ENCODE assay signal across 25 cellular contexts in genomic region chr13:100788540-100788939, GRCh38.
"Had no signal": no experiment of that assay in that cellular context is flagged by ENCODE, and none has a peak within 500 bp of the region (broad histone marks: within the 10 kb centered on the region; RNA-seq: fewer than 3 reads in every experiment).

No MANE protein-coding gene starts in this region.

- H2AFZ ChIP-seq: hepatocyte had no signal

- H3K4me1 Mint-ChIP-seq: naive thymus-derived CD8-positive, alpha-beta T cell; stimulated activated memory B cell treated with anti-CD40 and anti-IgM and Interleukin-4, amounts not matched to agents 10 μg/mL and 1 μg/mL and 100 μg/mL, for 72 hours had no signal

- H3K27ac Mint-ChIP-seq: naive thymus-derived CD8-positive, alpha-beta T cell; progenitor cell of endocrine pancreas; stimulated activated memory B cell treated with anti-CD40 and anti-IgM and Interleukin-4, amounts not matched to agents 10 μg/mL and 1 μg/mL and 100 μg/mL, for 72 hours; stimulated activated naive CD8-positive, alpha-beta T cell treated with anti-CD3 and anti-CD28 coated beads, Interleukin-15, amount 100 ng/mL, for 72 hours had no signal

- H3K79me2 ChIP-seq: hepatocyte had no signal

- ATAC-seq: heart right ventricle; left cardiac atrium; naive thymus-derived CD8-positive, alpha-beta T cell; stimulated activated memory B cell treated with anti-CD40 and anti-IgM and Interleukin-4, amounts not matched to agents 10 μg/mL and 1 μg/mL and 100 μg/mL, for 72 hours; stimulated activated naive CD8-positive, alpha-beta T cell treated with anti-CD3 and anti-CD28 coated beads, Interleukin-15, amount 100 ng/mL, for 72 hours had no signal

- H3K9me3 ChIP-seq: neutrophil, right lobe of liver, transverse colon, vagina had no signal

- H3K36me3 Mint-ChIP-seq: stimulated activated memory B cell treated with anti-CD40 and anti-IgM and Interleukin-4, amounts not matched to agents 10 μg/mL and 1 μg/mL and 100 μg/mL, for 72 hours had no signal

- H3K4me3 Mint-ChIP-seq: naive thymus-derived CD8-positive, alpha-beta T cell; neural crest cell; stimulated activated memory B cell treated with anti-CD40 and anti-IgM and Interleukin-4, amounts not matched to agents 10 μg/mL and 1 μg/mL and 100 μg/mL, for 72 hours; stimulated activated naive CD8-positive, alpha-beta T cell treated with anti-CD3 and anti-CD28 coated beads, Interleukin-15, amount 100 ng/mL, for 72 hours had no signal

- H3K4me2 ChIP-seq: hepatocyte, smooth muscle cell had no signal

- H3K27ac ChIP-seq: heart right ventricle, hepatocyte, left ventricle myocardium inferior, neutrophil, ovary, right atrium auricular region, transverse colon, upper lobe of left lung, vagina had no signal

- DNase-seq: heart right ventricle; kidney glomerular epithelial cell; left cardiac atrium; left ventricle myocardium inferior; naive thymus-derived CD8-positive, alpha-beta T cell; occipital lobe; ovary; right lobe of liver; stimulated activated CD4-positive, alpha-beta T cell treated with anti-CD3 and anti-CD28 coated beads, Interleukin-1b, Interleukin-23, amount 100 ng/mL, for 48 hours; stimulated activated CD4-positive, alpha-beta T cell treated with anti-CD3 and anti-CD28 coated beads, Interleukin-2, amount 100 ng/mL, for 48 hours; stimulated activated CD4-positive, alpha-beta T cell treated with anti-CD3 and anti-CD28 coated beads, Interleukin-4, amount 100 ng/mL, for 4 hours; stimulated activated CD8-positive, alpha-beta memory T cell treated with anti-CD3 and anti-CD28 coated beads, Interleukin-4, amount 100 ng/mL, for 48 hours; stimulated activated naive CD4-positive, alpha-beta T cell treated with Interleukin-2 at 50 U/mL for 16 hours; stimulated activated naive CD8-positive, alpha-beta T cell treated with anti-CD3 and anti-CD28 coated beads, Interleukin-15, amount 100 ng/mL, for 72 hours; transverse colon; upper lobe of left lung had no signal

- H3K4me3 ChIP-seq: heart right ventricle, hepatocyte, left ventricle myocardium inferior, lung, ovary, right atrium auricular region, right lobe of liver, smooth muscle cell, transverse colon, upper lobe of left lung, vagina had no signal

- H3K27me3 Mint-ChIP-seq: progenitor cell of endocrine pancreas had no signal

- H3K36me3 ChIP-seq: heart right ventricle, left ventricle myocardium inferior, neutrophil, ovary, right atrium auricular region, right lobe of liver, transverse colon, upper lobe of left lung, vagina had no signal

- H3K4me1 ChIP-seq: left ventricle myocardium inferior, right atrium auricular region, right lobe of liver, transverse colon, vagina had no signal

- H3K27me3 ChIP-seq: hepatocyte, neutrophil, ovary, right atrium auricular region, right lobe of liver, transverse colon, upper lobe of left lung, vagina had no signal
